In genomic region chr1:43650306-43650941, GRCh38 we compare ENCODE assay signal across 8 cellular contexts. TPM values are rescaled to one million over a fixed set of nuclear protein-coding genes. Genes with fewer than 3 reads are reported as not detected.
DNase-seq lines count a peak whose midpoint lies in the region; ATAC-seq and TF ChIP-seq lines count a peak whose summit lies in the region.

No MANE protein-coding gene starts in this region.

- H3K27me3 ChIP-seq in right cardiac atrium (ENCODE audit: control insufficient read depth, insufficient read depth) (no peaks in the 10 kb centered on the region), psoas muscle (ENCODE audit: insufficient read depth in 3 of 3, low read length in 2 of 3) (no peaks in the 10 kb centered on the region), uterus (no peaks in the 10 kb centered on the region)

- intact Hi-C loops in right cardiac atrium (cut with DNase I) (loop anchor here in 1 of 4 donors (10.0 kb wide), 1 partner anchor 126 kb away; no protein-coding TSS in a partner anchor), psoas muscle (cut with DNase I) (no loop called here), uterus (cut with DNase I; ENCODE audit: low total_unique reads) (loop anchor here (5.0 kb wide), 1 partner anchor 118 kb away; the partner anchor contains the start of gene PTPRF)

- DNase-seq in GM13977 (ENCODE audit: low spot score) (peak; percentile 98), NCI-H1436 treated with DMSO at 0.1 percent for 48 hours (lab: John Stamatoyannopoulos, UW) (peak; percentile 95), T follicular helper cell (ENCODE audit: low read depth) (peak; percentile 85), right cardiac atrium (peak; percentile 95 to 97 (median 96)), psoas muscle (peak; percentile 93 to 96), uterus (peak; percentile 91 to 99)

- H3K9me3 ChIP-seq in right cardiac atrium (ENCODE audit: control insufficient read depth, low read length) (no peaks in the 10 kb centered on the region), psoas muscle (no peaks in the 10 kb centered on the region), uterus (no peaks in the 10 kb centered on the region)

- in situ Hi-C loops in GM13977 (cut with MboI; ENCODE audit: low pct_unique_long_range_greater_than_20kb, low sequenced_read_pairs, unreplicated experiment): no loop called here

- no peak for TF ChIP-seq CTCF in GM13977 (IDR thresholded peaks at IDR 0.05; ENCODE audit: extremely low read depth, insufficient read depth, missing control alignments)
- no peak for TF ChIP-seq CTCF in psoas muscle (IDR thresholded peaks at IDR 0.05)
- TF ChIP-seq CTCF in uterus (IDR thresholded peaks at IDR 0.05): no peak

- H3K4me1 ChIP-seq in right cardiac atrium (ENCODE audit: control insufficient read depth, insufficient read depth, low read length) (peaks cover 5% of the 10 kb centered on the region), psoas muscle (peaks cover 15% of the 10 kb centered on the region), uterus (peaks cover 0 to 7% of the 10 kb centered on the region in 2 donors)

- H3K36me3 ChIP-seq in psoas muscle (ENCODE audit: insufficient read depth in 1 of 2, low read depth in 1 of 2): peaks cover 9 to 23% of the 10 kb centered on the region in 2 donors
- no peaks in the 10 kb centered on the region for H3K36me3 ChIP-seq in uterus

- ATAC-seq in HG02852 (IDR thresholded peaks at IDR 0.05; ENCODE audit: unreplicated experiment): peak; percentile 58
- peak; percentile 93 to 95 for ATAC-seq in right cardiac atrium
- ATAC-seq in psoas muscle: peak; percentile 89 to 93 (median 92)

- H3K27ac ChIP-seq in angular gyrus (ENCODE audit: low read depth, low read length): peak overlapping the region; percentile 99
- H3K27ac ChIP-seq in right cardiac atrium (ENCODE audit: low read length): peak overlapping the region; percentile 100
- peak overlapping the region; percentile 95 for H3K27ac ChIP-seq in psoas muscle
- peak overlapping the region; percentile 97 to 99 for H3K27ac ChIP-seq in uterus

- peak; percentile 82 to 87 for TF ChIP-seq POLR2A in uterus (IDR thresholded peaks at IDR 0.05)

- H3K4me3 ChIP-seq in right cardiac atrium (ENCODE audit: low read length): peak overlapping the region; percentile 93
- H3K4me3 ChIP-seq in psoas muscle: peak overlapping the region; percentile 95
- peak overlapping the region; percentile 68 to 91 for H3K4me3 ChIP-seq in uterus

- under 1% methylated on average over 33 of the region's 33 CpGs for WGBS in right cardiac atrium
- 0% methylated on average over 31 to 33 of the region's 33 CpGs for WGBS in psoas muscle, 3 donors

RNA-seq across cellular contexts. Expression of gene KDM4A, which starts 0.5 kb away (rescaled TPM):
- total RNA-seq in right cardiac atrium: 10 to 100 TPM; 15.3 to 18.0 (median 16.6) TPM
- 7.2 TPM for polyA plus RNA-seq in right cardiac atrium
- total RNA-seq in psoas muscle: 10 to 100 TPM; 10.4 to 15.5 (median 13.7) TPM
- 10 to 100 TPM in 1 of 3 donors, 1 to 10 TPM in 2; 3.9 to 12.8 (median 4.5) TPM for polyA plus RNA-seq in psoas muscle
- 10 to 100 TPM; 13.2 to 77.8 (median 38.9) TPM for total RNA-seq in uterus

RNA-seq across cellular contexts. Expression of gene ST3GAL3, which starts 56.9 kb away (rescaled TPM):
- total RNA-seq in right cardiac atrium: 10 to 100 TPM; 19.8 to 26.3 (median 22.3) TPM
- polyA plus RNA-seq in right cardiac atrium: 19.6 TPM
- 10 to 100 TPM; 34.7 to 53.2 (median 45.0) TPM for total RNA-seq in psoas muscle
- 10 to 100 TPM; 22.2 to 49.0 (median 44.5) TPM for polyA plus RNA-seq in psoas muscle
- total RNA-seq in uterus: 10 to 100 TPM in 2 of 4 donors, 1 to 10 TPM in 2; 4.1 to 47.2 (median 19.0) TPM

Comparison
In these comparisons a context has a peak if more than half of its experiments do, and no peak if none do; other contexts are left out.
1. Peak in every context shown above with its lines: DNase-seq, ATAC-seq, H3K4me3 ChIP-seq and H3K27ac ChIP-seq.